Comparison of ENCODE assay signal across 30 cellular contexts in the genomic region with DNA sequence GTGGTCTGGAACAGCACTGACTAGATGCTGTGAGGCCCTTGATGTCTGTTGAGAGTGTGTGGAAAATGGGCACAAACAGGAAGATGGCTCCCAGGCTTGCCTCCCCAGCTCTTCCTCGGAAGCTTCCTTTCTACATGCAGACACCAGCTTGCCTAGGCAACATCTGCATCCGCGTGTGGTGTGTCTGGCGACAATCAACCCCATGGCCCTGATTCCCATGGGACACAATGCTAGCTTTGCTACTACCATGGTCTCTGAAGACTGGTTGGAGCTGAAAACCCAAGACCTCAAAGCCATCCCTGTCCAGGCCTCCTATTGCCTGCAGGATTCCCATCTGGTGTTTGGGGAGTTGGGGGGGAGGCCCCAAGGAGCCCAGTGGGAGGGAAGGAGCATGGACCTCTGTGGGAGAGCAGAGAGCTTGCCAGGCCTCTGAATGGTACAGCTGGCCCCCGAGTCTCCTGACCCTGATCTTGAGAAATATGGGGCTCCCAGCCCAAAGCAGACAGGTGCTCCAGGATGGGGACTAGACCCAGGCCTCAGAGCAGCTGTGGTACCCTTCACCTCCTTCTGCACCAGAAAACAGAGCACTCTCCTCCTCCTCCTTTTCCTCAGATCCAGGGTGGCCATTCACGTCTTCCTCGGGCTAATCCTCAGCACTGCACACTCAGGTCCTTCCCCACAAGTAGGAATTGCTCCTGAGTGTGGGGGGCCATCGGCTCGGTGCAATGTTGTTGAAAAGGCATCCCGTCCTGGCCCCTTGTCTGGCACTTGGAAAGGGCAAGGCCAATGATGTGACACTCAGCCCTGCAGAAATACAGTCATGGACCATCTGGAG. TPM values are rescaled to one million over a fixed set of nuclear protein-coding genes. Genes with fewer than 3 reads are reported as not detected.
"Had no signal": no experiment of that assay in that cellular context is flagged by ENCODE, and none has a peak within 500 bp of the region (broad histone marks: within the 10 kb centered on the region; RNA-seq: fewer than 3 reads in every experiment).

No MANE protein-coding gene starts in this region.

- H3K9me3 Mint-ChIP-seq: activated naive CD4-positive, alpha-beta T cell treated with anti-CD3 and anti-CD28 coated beads, Interleukin-2, amount 50 U/mL, for 72 hours; activated T-helper 2 cell treated with anti-CD3 and anti-CD28 coated beads, Interferon-gamma antibody, Interleukin-2, Interleukin-4, amounts not matched to agents 10 μg/mL and 5 μg/mL and 100 μg/mL, durations not matched to agents 14 hours and 24 hours and 36 hours; immature natural killer cell; natural killer cell; stimulated activated effector memory CD8-positive, alpha-beta T cell treated with anti-CD3 and anti-CD28 coated beads, Interleukin-12 subunit alpha, Interleukin-12 subunit beta, amount 100 ng/mL, for 72 hours; stimulated activated naive CD8-positive, alpha-beta T cell treated with anti-CD3 and anti-CD28 coated beads, Interleukin-15, Interleukin-2, amounts not matched to agents 100 ng/mL and 50 ng/mL, for 24 hours; T-helper 2 cell treated with Interferon-gamma antibody and Interleukin-4, amounts not matched to agents 5 μg/mL and 100 μg/mL, for 36 hours had no signal

- H3K9me3 ChIP-seq: breast epithelium, heart left ventricle, left ventricle myocardium inferior, neutrophil, ovary, right lobe of liver, thoracic aorta, uterus had no signal

- H3K4me3 Mint-ChIP-seq: activated CD4-positive, alpha-beta T cell treated with anti-CD3 and anti-CD28 coated beads for 36 hours; activated CD8-positive, alpha-beta memory T cell treated with anti-CD3 and anti-CD28 coated beads, Interleukin-2, amount 10 ng/mL, durations not matched to agents 7 days and 5 days; activated CD8-positive, alpha-beta T cell treated with anti-CD3 and anti-CD28 coated beads, Interleukin-2, amount 10 ng/mL, durations not matched to agents 7 days and 5 days; immature natural killer cell; natural killer cell; stimulated activated effector memory CD8-positive, alpha-beta T cell treated with anti-CD3 and anti-CD28 coated beads, Interleukin-12 subunit alpha, Interleukin-12 subunit beta, amount 100 ng/mL, for 72 hours; stimulated activated naive CD8-positive, alpha-beta T cell treated with anti-CD3 and anti-CD28 coated beads, Interleukin-15, Interleukin-2, amounts not matched to agents 100 ng/mL and 50 ng/mL, for 24 hours; T-helper 2 cell treated with Interferon-gamma antibody and Interleukin-4, amounts not matched to agents 5 μg/mL and 100 μg/mL, for 36 hours had no signal

- H3K27ac ChIP-seq: breast epithelium, heart left ventricle, left ventricle myocardium inferior, neutrophil, ovary, right lobe of liver, thoracic aorta, uterus had no signal

- DNase-seq: activated CD4-positive, alpha-beta T cell treated with anti-CD3 and anti-CD28 coated beads for 36 hours; activated CD4-positive, CD25-positive, alpha-beta regulatory T cell; activated CD8-positive, alpha-beta memory T cell treated with anti-CD3 and anti-CD28 coated beads, Interleukin-2, amount 10 ng/mL, durations not matched to agents 7 days and 5 days; activated CD8-positive, alpha-beta T cell treated with anti-CD3 and anti-CD28 coated beads, Interleukin-2, amount 10 ng/mL, durations not matched to agents 7 days and 5 days; activated T-cell treated with anti-CD3 and anti-CD28 coated beads, Interleukin-2, amount 50 U/mL, for 48 hours; foreskin fibroblast; heart left ventricle; hypothalamus; immature natural killer cell; kidney glomerular epithelial cell; left ventricle myocardium inferior; mesendoderm; natural killer cell; ovary; right lobe of liver; stimulated activated CD4-positive, alpha-beta T cell treated with anti-CD3 and anti-CD28 coated beads, Interleukin-12 subunit alpha, Interleukin-12 subunit beta, amount 100 ng/mL, for 4 hours; stimulated activated CD4-positive, alpha-beta T cell treated with anti-CD3 and anti-CD28 coated beads, Interleukin-4, amount 100 ng/mL, for 1 hour; T-helper 1 cell; uterus had no signal

- H3K36me3 Mint-ChIP-seq: activated CD8-positive, alpha-beta memory T cell treated with anti-CD3 and anti-CD28 coated beads, Interleukin-2, amount 10 ng/mL, durations not matched to agents 7 days and 5 days; activated naive CD4-positive, alpha-beta T cell treated with anti-CD3 and anti-CD28 coated beads, Interleukin-2, amount 50 U/mL, for 72 hours; immature natural killer cell; natural killer cell; stimulated activated effector memory CD8-positive, alpha-beta T cell treated with anti-CD3 and anti-CD28 coated beads, Interleukin-12 subunit alpha, Interleukin-12 subunit beta, amount 100 ng/mL, for 72 hours had no signal

- H3K27ac Mint-ChIP-seq: activated CD4-positive, alpha-beta T cell treated with anti-CD3 and anti-CD28 coated beads for 36 hours; activated CD8-positive, alpha-beta memory T cell treated with anti-CD3 and anti-CD28 coated beads, Interleukin-2, amount 10 ng/mL, durations not matched to agents 7 days and 5 days; activated CD8-positive, alpha-beta T cell treated with anti-CD3 and anti-CD28 coated beads, Interleukin-2, amount 10 ng/mL, durations not matched to agents 7 days and 5 days; activated naive CD4-positive, alpha-beta T cell treated with anti-CD3 and anti-CD28 coated beads, Interleukin-2, amount 50 U/mL, for 72 hours; activated T-helper 2 cell treated with anti-CD3 and anti-CD28 coated beads, Interferon-gamma antibody, Interleukin-2, Interleukin-4, amounts not matched to agents 10 μg/mL and 5 μg/mL and 100 μg/mL, durations not matched to agents 14 hours and 24 hours and 36 hours; immature natural killer cell; natural killer cell; progenitor cell of endocrine pancreas; stimulated activated effector memory CD8-positive, alpha-beta T cell treated with anti-CD3 and anti-CD28 coated beads, Interleukin-12 subunit alpha, Interleukin-12 subunit beta, amount 100 ng/mL, for 72 hours; stimulated activated naive CD8-positive, alpha-beta T cell treated with anti-CD3 and anti-CD28 coated beads, Interleukin-15, Interleukin-2, amounts not matched to agents 100 ng/mL and 50 ng/mL, for 24 hours; T-helper 2 cell treated with Interferon-gamma antibody and Interleukin-4, amounts not matched to agents 5 μg/mL and 100 μg/mL, for 36 hours had no signal

- H3K27me3 Mint-ChIP-seq: activated CD4-positive, alpha-beta T cell treated with anti-CD3 and anti-CD28 coated beads for 36 hours; activated CD8-positive, alpha-beta memory T cell treated with anti-CD3 and anti-CD28 coated beads, Interleukin-2, amount 10 ng/mL, durations not matched to agents 7 days and 5 days; stimulated activated naive CD8-positive, alpha-beta T cell treated with anti-CD3 and anti-CD28 coated beads, Interleukin-15, Interleukin-2, amounts not matched to agents 100 ng/mL and 50 ng/mL, for 24 hours had no signal

- H3K27me3 ChIP-seq: breast epithelium, dorsolateral prefrontal cortex, heart left ventricle, neutrophil, ovary, right lobe of liver, uterus had no signal

- H3K4me1 Mint-ChIP-seq: activated CD4-positive, alpha-beta T cell treated with anti-CD3 and anti-CD28 coated beads for 36 hours; activated CD8-positive, alpha-beta memory T cell treated with anti-CD3 and anti-CD28 coated beads, Interleukin-2, amount 10 ng/mL, durations not matched to agents 7 days and 5 days; immature natural killer cell; natural killer cell; stimulated activated effector memory CD8-positive, alpha-beta T cell treated with anti-CD3 and anti-CD28 coated beads, Interleukin-12 subunit alpha, Interleukin-12 subunit beta, amount 100 ng/mL, for 72 hours had no signal

- H3K4me1 ChIP-seq: breast epithelium, right lobe of liver, uterus had no signal

- H3K4me3 ChIP-seq: breast epithelium, dorsolateral prefrontal cortex, heart left ventricle, left ventricle myocardium inferior, lung, ovary, right lobe of liver, thoracic aorta, uterus had no signal

- H3K36me3 ChIP-seq: breast epithelium, left ventricle myocardium inferior, neutrophil, ovary, right lobe of liver, thoracic aorta, uterus had no signal

RNA-seq across cellular contexts. Expression of a gene that starts 57.6 kb away (rescaled TPM):
- total RNA-seq: activated CD8-positive, alpha-beta memory T cell treated with anti-CD3 and anti-CD28 coated beads, Interleukin-2, amount 10 ng/mL, durations not matched to agents 7 days and 5 days; activated CD8-positive, alpha-beta T cell treated with anti-CD3 and anti-CD28 coated beads, Interleukin-2, amount 10 ng/mL, durations not matched to agents 7 days and 5 days; activated naive CD4-positive, alpha-beta T cell treated with anti-CD3 and anti-CD28 coated beads, Interleukin-2, amount 50 U/mL, for 72 hours had no signal
- polyA plus RNA-seq: immature natural killer cell had no signal
